In genomic region chr15:58701376-58701775, GRCh38 we compare ENCODE assay signal across 19 cellular contexts. TPM values are rescaled to one million over a fixed set of nuclear protein-coding genes. Genes with fewer than 3 reads are reported as not detected.
DNase-seq lines count a peak whose midpoint lies in the region; TF ChIP-seq lines count a peak whose summit lies in the region.
"Had no signal": no experiment of that assay in that cellular context is flagged by ENCODE, and none has a peak within 500 bp of the region (broad histone marks: within the 10 kb centered on the region; RNA-seq: fewer than 3 reads in every experiment).

No MANE protein-coding gene starts in this region.

- 0 out of 2 replicates have a peak overlapping the region, but pooled peaks have one; percentile 15 for H3K4me3 ChIP-seq in BLaER1
- H3K4me3 ChIP-seq: K562, PC-9 had no signal

- H3K4me3 Mint-ChIP-seq in activated T-helper 2 cell treated with anti-CD3 and anti-CD28 coated beads, Interferon-gamma antibody, Interleukin-2, Interleukin-4, amounts not matched to agents 10 μg/mL and 5 μg/mL and 100 μg/mL, durations not matched to agents 14 hours and 24 hours and 36 hours (ENCODE audit: low read depth) = no peak overlapping the region
- no peak overlapping the region for H3K4me3 Mint-ChIP-seq in chondrocyte (ENCODE audit: unreplicated experiment)

- intact Hi-C loops in activated T-helper 2 cell treated with anti-CD3 and anti-CD28 coated beads, Interferon-gamma antibody, Interleukin-2, Interleukin-4, amounts not matched to agents 10 μg/mL and 5 μg/mL and 100 μg/mL, durations not matched to agents 14 hours and 24 hours and 36 hours (cut with micrococcal nuclease) = loop anchor here (10.0 kb wide), 1 partner anchor 107 kb away; no protein-coding TSS in a partner anchor

- H3K27me3 ChIP-seq in BLaER1 = no peaks in the 10 kb centered on the region

- peaks cover 84% of the 10 kb centered on the region for H4K20me1 ChIP-seq in BLaER1

- no peak overlapping the region for H3K9ac ChIP-seq in BLaER1

- H3K27ac ChIP-seq in BLaER1 = no peak overlapping the region
- H3K27ac ChIP-seq: C4-2B, PC-9 had no signal

- peaks cover 93% of the 10 kb centered on the region for H3K36me3 Mint-ChIP-seq in activated T-helper 2 cell treated with anti-CD3 and anti-CD28 coated beads, Interferon-gamma antibody, Interleukin-2, Interleukin-4, amounts not matched to agents 10 μg/mL and 5 μg/mL and 100 μg/mL, durations not matched to agents 14 hours and 24 hours and 36 hours (ENCODE audit: low read depth)
- H3K36me3 Mint-ChIP-seq in chondrocyte (ENCODE audit: low read depth) = peaks cover 18% of the 10 kb centered on the region

- peaks cover 98% of the 10 kb centered on the region for H3K36me3 ChIP-seq in BLaER1

- peaks cover 60% of the 10 kb centered on the region for H3K9me3 Mint-ChIP-seq in activated T-helper 2 cell treated with anti-CD3 and anti-CD28 coated beads, Interferon-gamma antibody, Interleukin-2, Interleukin-4, amounts not matched to agents 10 μg/mL and 5 μg/mL and 100 μg/mL, durations not matched to agents 14 hours and 24 hours and 36 hours
- peaks cover 16% of the 10 kb centered on the region for H3K9me3 Mint-ChIP-seq in chondrocyte (ENCODE audit: low read depth)

- DNase-seq in HCEC 1CT (peak; percentile 28), iris pigment epithelial cell (ENCODE audit: low read depth) (peak; percentile 28), SK-N-DZ (ENCODE audit: low spot score) (no peak), chondrocyte (ENCODE audit: low spot score) (no peak), AG20443 (ENCODE audit: low spot score) (no peak)
- DNase-seq in activated T-helper 2 cell treated with anti-CD3 and anti-CD28 coated beads, Interferon-gamma antibody, Interleukin-2, Interleukin-4, amounts not matched to agents 10 μg/mL and 5 μg/mL and 100 μg/mL, durations not matched to agents 14 hours and 24 hours and 36 hours (ENCODE audit: low spot score) = no peak
- DNase-seq: Calu3; CD8-positive, alpha-beta memory T cell; DMS153; MM.1S; NCI-H1092; NCI-H1436; NCI-H187 treated with DMSO at 0.1 percent for 48 hours; NCI-H748 treated with DMSO at 0.1 percent for 48 hours; PC-9; SIG-M5 had no signal

- peak overlapping the region; percentile 26 for H3K27ac Mint-ChIP-seq in activated T-helper 2 cell treated with anti-CD3 and anti-CD28 coated beads, Interferon-gamma antibody, Interleukin-2, Interleukin-4, amounts not matched to agents 10 μg/mL and 5 μg/mL and 100 μg/mL, durations not matched to agents 14 hours and 24 hours and 36 hours
- no peak overlapping the region for H3K27ac Mint-ChIP-seq in chondrocyte (ENCODE audit: unreplicated experiment)

- H3K4me1 ChIP-seq in BLaER1 = peaks cover 36% of the 10 kb centered on the region

- peaks cover 69% of the 10 kb centered on the region for H3K4me1 Mint-ChIP-seq in activated T-helper 2 cell treated with anti-CD3 and anti-CD28 coated beads, Interferon-gamma antibody, Interleukin-2, Interleukin-4, amounts not matched to agents 10 μg/mL and 5 μg/mL and 100 μg/mL, durations not matched to agents 14 hours and 24 hours and 36 hours (ENCODE audit: low read depth)
- peaks cover 19% of the 10 kb centered on the region for H3K4me1 Mint-ChIP-seq in chondrocyte (ENCODE audit: low read depth)

- H3K9me3 ChIP-seq in BLaER1 = peaks cover 69% of the 10 kb centered on the region

- H3K4me2 ChIP-seq in BLaER1 = no peak overlapping the region
- H3K4me2 ChIP-seq: PC-9 had no signal

- no peak for TF ChIP-seq CTCF in chondrocyte (IDR thresholded peaks at IDR 0.05)

- no peaks in the 10 kb centered on the region for H3K27me3 Mint-ChIP-seq in activated T-helper 2 cell treated with anti-CD3 and anti-CD28 coated beads, Interferon-gamma antibody, Interleukin-2, Interleukin-4, amounts not matched to agents 10 μg/mL and 5 μg/mL and 100 μg/mL, durations not matched to agents 14 hours and 24 hours and 36 hours (ENCODE audit: low read depth)
- no peaks in the 10 kb centered on the region for H3K27me3 Mint-ChIP-seq in chondrocyte (ENCODE audit: low read depth)

RNA-seq across cellular contexts. Expression of gene ADAM10, which starts 48.1 kb away (rescaled TPM):
- 136 and 141 TPM in 2 replicates for total RNA-seq in activated T-helper 2 cell treated with anti-CD3 and anti-CD28 coated beads, Interferon-gamma antibody, Interleukin-2, Interleukin-4, amounts not matched to agents 10 μg/mL and 5 μg/mL and 100 μg/mL, durations not matched to agents 14 hours and 24 hours and 36 hours
- 33.8 and 39.6 TPM in 2 replicates for polyA plus RNA-seq in SK-N-DZ (2014; cell fraction: cytosol; rRNA removed)
- polyA plus RNA-seq in SK-N-DZ (2014; cell fraction: nucleus; rRNA removed) = 23.2 and 31.3 TPM in 2 replicates
- 147 to 181 TPM (median 148 TPM) in 3 replicates for total RNA-seq in chondrocyte

Comparison
In these comparisons a context has a peak if more than half of its experiments do, and no peak if none do; other contexts are left out.
1. DNase-seq: peak in HCEC 1CT (single experiment) and iris pigment epithelial cell (single experiment); none in activated T-helper 2 cell treated with anti-CD3 and anti-CD28 coated beads, Interferon-gamma antibody, Interleukin-2, Interleukin-4, amounts not matched to agents 10 μg/mL and 5 μg/mL and 100 μg/mL, durations not matched to agents 14 hours and 24 hours and 36 hours (single experiment), SK-N-DZ (single experiment), chondrocyte (single experiment) and AG20443 (single experiment).